Comparison of ENCODE assay signal across 3 cellular contexts in the genomic region with DNA sequence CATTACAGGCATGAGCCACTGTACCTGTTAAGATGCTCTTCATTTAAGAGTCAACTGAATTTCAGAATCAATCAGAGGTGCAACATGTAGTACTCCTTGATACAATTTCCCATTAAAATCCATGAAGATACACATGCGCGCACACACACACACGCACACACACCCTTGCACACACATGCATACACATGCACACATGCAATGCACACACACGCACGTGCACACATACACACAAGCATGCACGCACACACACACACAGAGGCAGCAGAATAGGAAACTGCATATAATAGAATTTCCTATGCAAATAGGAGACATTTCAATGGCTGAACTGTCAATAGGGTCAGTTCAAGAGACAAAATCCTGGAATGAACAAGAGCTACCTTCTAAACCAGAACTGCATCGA.
TF ChIP-seq lines count a peak whose summit lies in the region.

No MANE protein-coding gene starts in this region.

TF ChIP-seq in HepG2, 621 proteins besides CTCF, POLR2A, EP300 and RAD21:
- TF ChIP-seq, protein P1, sequence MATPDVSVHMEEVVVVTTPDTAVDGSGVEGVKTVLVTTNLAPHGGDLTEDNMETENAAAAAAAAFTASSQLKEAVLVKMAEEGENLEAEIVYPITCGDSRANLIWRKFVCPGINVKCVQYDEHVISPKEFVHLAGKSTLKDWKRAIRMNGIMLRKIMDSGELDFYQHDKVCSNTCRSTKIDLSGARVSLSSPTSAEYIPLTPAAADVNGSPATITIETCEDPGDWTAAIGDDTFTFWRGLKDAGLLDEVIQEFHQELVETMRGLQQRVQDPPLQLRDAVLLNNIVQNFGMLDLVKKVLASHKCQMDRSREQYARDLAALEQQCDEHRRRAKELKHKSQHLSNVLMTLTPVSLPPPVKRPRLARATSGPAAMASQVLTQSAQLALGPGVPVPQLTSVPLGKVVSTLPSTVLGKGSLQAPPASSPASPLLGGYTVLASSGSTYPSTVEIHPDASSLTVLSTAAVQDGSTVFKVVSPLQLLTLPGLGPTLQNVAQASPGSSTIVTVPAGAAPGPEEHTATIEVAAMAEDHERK (CRISPR knock-in tag; IDR thresholded peaks at IDR 0.05; ENCODE audit: low read depth), result no peak
- TF ChIP-seq, protein P2, sequence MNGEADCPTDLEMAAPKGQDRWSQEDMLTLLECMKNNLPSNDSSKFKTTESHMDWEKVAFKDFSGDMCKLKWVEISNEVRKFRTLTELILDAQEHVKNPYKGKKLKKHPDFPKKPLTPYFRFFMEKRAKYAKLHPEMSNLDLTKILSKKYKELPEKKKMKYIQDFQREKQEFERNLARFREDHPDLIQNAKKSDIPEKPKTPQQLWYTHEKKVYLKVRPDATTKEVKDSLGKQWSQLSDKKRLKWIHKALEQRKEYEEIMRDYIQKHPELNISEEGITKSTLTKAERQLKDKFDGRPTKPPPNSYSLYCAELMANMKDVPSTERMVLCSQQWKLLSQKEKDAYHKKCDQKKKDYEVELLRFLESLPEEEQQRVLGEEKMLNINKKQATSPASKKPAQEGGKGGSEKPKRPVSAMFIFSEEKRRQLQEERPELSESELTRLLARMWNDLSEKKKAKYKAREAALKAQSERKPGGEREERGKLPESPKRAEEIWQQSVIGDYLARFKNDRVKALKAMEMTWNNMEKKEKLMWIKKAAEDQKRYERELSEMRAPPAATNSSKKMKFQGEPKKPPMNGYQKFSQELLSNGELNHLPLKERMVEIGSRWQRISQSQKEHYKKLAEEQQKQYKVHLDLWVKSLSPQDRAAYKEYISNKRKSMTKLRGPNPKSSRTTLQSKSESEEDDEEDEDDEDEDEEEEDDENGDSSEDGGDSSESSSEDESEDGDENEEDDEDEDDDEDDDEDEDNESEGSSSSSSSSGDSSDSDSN (CRISPR knock-in tag; IDR thresholded peaks at IDR 0.05), result no peak
- TF ChIP-seq, protein P3, sequence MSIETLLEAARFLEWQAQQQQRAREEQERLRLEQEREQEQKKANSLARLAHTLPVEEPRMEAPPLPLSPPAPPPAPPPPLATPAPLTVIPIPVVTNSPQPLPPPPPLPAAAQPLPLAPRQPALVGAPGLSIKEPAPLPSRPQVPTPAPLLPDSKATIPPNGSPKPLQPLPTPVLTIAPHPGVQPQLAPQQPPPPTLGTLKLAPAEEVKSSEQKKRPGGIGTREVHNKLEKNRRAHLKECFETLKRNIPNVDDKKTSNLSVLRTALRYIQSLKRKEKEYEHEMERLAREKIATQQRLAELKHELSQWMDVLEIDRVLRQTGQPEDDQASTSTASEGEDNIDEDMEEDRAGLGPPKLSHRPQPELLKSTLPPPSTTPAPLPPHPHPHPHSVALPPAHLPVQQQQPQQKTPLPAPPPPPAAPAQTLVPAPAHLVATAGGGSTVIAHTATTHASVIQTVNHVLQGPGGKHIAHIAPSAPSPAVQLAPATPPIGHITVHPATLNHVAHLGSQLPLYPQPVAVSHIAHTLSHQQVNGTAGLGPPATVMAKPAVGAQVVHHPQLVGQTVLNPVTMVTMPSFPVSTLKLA (IDR thresholded peaks at IDR 0.05), result peak; percentile 91

TF ChIP-seq in HEK293, 187 proteins besides CTCF, POLR2A, EP300 and RAD21:
- TF ChIP-seq, protein P4, sequence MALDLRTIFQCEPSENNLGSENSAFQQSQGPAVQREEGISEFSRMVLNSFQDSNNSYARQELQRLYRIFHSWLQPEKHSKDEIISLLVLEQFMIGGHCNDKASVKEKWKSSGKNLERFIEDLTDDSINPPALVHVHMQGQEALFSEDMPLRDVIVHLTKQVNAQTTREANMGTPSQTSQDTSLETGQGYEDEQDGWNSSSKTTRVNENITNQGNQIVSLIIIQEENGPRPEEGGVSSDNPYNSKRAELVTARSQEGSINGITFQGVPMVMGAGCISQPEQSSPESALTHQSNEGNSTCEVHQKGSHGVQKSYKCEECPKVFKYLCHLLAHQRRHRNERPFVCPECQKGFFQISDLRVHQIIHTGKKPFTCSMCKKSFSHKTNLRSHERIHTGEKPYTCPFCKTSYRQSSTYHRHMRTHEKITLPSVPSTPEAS (tag by site-specific recombination; IDR thresholded peaks at IDR 0.05), result 0 out of 2 replicates have a peak, but pooled peaks have one; percentile 34
- no peak for TF ChIP-seq ZBTB8A (tag by site-specific recombination; IDR thresholded peaks at IDR 0.05)
- no peak for TF ChIP-seq ZNF610 (tag by site-specific recombination; IDR thresholded peaks at IDR 0.05; ENCODE audit: borderline replicate concordance)

TF ChIP-seq in GM12878, 131 proteins besides CTCF, POLR2A, EP300 and RAD21:
- TF ChIP-seq, protein P5, sequence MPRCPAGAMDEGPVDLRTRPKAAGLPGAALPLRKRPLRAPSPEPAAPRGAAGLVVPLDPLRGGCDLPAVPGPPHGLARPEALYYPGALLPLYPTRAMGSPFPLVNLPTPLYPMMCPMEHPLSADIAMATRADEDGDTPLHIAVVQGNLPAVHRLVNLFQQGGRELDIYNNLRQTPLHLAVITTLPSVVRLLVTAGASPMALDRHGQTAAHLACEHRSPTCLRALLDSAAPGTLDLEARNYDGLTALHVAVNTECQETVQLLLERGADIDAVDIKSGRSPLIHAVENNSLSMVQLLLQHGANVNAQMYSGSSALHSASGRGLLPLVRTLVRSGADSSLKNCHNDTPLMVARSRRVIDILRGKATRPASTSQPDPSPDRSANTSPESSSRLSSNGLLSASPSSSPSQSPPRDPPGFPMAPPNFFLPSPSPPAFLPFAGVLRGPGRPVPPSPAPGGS (IDR thresholded peaks at IDR 0.05; ENCODE audit: borderline replicate concordance, insufficient read depth, low read depth, low read length, poor library complexity, severe bottlenecking), result peak; percentile 32
- no peak for TF ChIP-seq SMAD5 (IDR thresholded peaks at IDR 0.05; ENCODE audit: low read depth)
